In genomic region chr1:223012176-223012788, GRCh38 we compare ENCODE assay signal across 29 cellular contexts.
"Had no signal": no experiment of that assay in that cellular context is flagged by ENCODE, and none has a peak within 500 bp of the region (broad histone marks: within the 10 kb centered on the region; RNA-seq: fewer than 3 reads in every experiment).

No MANE protein-coding gene starts in this region.

- H3K4me3 ChIP-seq: ascending aorta, breast epithelium, cardiac muscle cell, colonic mucosa, esophagus squamous epithelium, gastroesophageal sphincter had no signal

- H3K36me3 Mint-ChIP-seq: activated naive CD4-positive, alpha-beta T cell treated with anti-CD3 and anti-CD28 coated beads, Interleukin-2, amount 10 ng/mL, durations not matched to agents 7 days and 5 days; activated naive CD4-positive, alpha-beta T cell treated with anti-CD3 and anti-CD28 coated beads, Interleukin-2, amount 50 U/mL, for 72 hours; activated naive CD8-positive, alpha-beta T cell treated with anti-CD3 and anti-CD28 coated beads, Interleukin-2, amount 10 ng/mL, durations not matched to agents 7 days and 5 days; brain had no signal

- H3K27me3 ChIP-seq: ascending aorta, breast epithelium, cardiac muscle cell, colonic mucosa, esophagus squamous epithelium, gastroesophageal sphincter had no signal

- H3K4me3 Mint-ChIP-seq: activated CD4-positive, alpha-beta memory T cell treated with anti-CD3 and anti-CD28 coated beads, Interleukin-2, amount 10 ng/mL, durations not matched to agents 7 days and 5 days; activated CD4-positive, alpha-beta T cell treated with anti-CD3 and anti-CD28 coated beads, Interleukin-2, amount 10 ng/mL, durations not matched to agents 7 days and 5 days; activated naive CD4-positive, alpha-beta T cell treated with anti-CD3 and anti-CD28 coated beads, Interleukin-2, amount 10 ng/mL, durations not matched to agents 7 days and 5 days; activated naive CD8-positive, alpha-beta T cell treated with anti-CD3 and anti-CD28 coated beads, Interleukin-2, amount 10 ng/mL, durations not matched to agents 7 days and 5 days; activated T-cell treated with anti-CD3 and anti-CD28 coated beads, Interleukin-2, amount 50 U/mL, for 24 hours; activated T-cell treated with anti-CD3 and anti-CD28 coated beads, Interleukin-2, amount 50 U/mL, for 72 hours had no signal

- H3K9me3 Mint-ChIP-seq: activated CD4-positive, alpha-beta memory T cell treated with anti-CD3 and anti-CD28 coated beads, Interleukin-2, amount 10 ng/mL, durations not matched to agents 7 days and 5 days; activated CD4-positive, alpha-beta T cell treated with anti-CD3 and anti-CD28 coated beads, Interleukin-2, amount 10 ng/mL, durations not matched to agents 7 days and 5 days; activated naive CD4-positive, alpha-beta T cell treated with anti-CD3 and anti-CD28 coated beads, Interleukin-2, amount 10 ng/mL, durations not matched to agents 7 days and 5 days; activated naive CD4-positive, alpha-beta T cell treated with anti-CD3 and anti-CD28 coated beads, Interleukin-2, amount 50 U/mL, for 72 hours; activated naive CD8-positive, alpha-beta T cell treated with anti-CD3 and anti-CD28 coated beads, Interleukin-2, amount 10 ng/mL, durations not matched to agents 7 days and 5 days; activated T-cell treated with anti-CD3 and anti-CD28 coated beads, Interleukin-2, amount 50 U/mL, for 24 hours; activated T-cell treated with anti-CD3 and anti-CD28 coated beads, Interleukin-2, amount 50 U/mL, for 72 hours had no signal

- H3K27me3 Mint-ChIP-seq: activated naive CD4-positive, alpha-beta T cell treated with anti-CD3 and anti-CD28 coated beads, Interleukin-2, amount 10 ng/mL, durations not matched to agents 7 days and 5 days had no signal

- H3K4me1 ChIP-seq: breast epithelium, colonic mucosa had no signal

- H3K27ac Mint-ChIP-seq: activated CD4-positive, alpha-beta memory T cell treated with anti-CD3 and anti-CD28 coated beads, Interleukin-2, amount 10 ng/mL, durations not matched to agents 7 days and 5 days; activated CD4-positive, alpha-beta T cell treated with anti-CD3 and anti-CD28 coated beads, Interleukin-2, amount 10 ng/mL, durations not matched to agents 7 days and 5 days; activated naive CD4-positive, alpha-beta T cell treated with anti-CD3 and anti-CD28 coated beads, Interleukin-2, amount 10 ng/mL, durations not matched to agents 7 days and 5 days; activated naive CD4-positive, alpha-beta T cell treated with anti-CD3 and anti-CD28 coated beads, Interleukin-2, amount 50 U/mL, for 72 hours; activated naive CD8-positive, alpha-beta T cell treated with anti-CD3 and anti-CD28 coated beads, Interleukin-2, amount 10 ng/mL, durations not matched to agents 7 days and 5 days; activated T-cell treated with anti-CD3 and anti-CD28 coated beads, Interleukin-2, amount 50 U/mL, for 24 hours; activated T-cell treated with anti-CD3 and anti-CD28 coated beads, Interleukin-2, amount 50 U/mL, for 72 hours had no signal

- DNase-seq: activated CD4-positive, alpha-beta memory T cell treated with anti-CD3 and anti-CD28 coated beads, Interleukin-2, amount 10 ng/mL, durations not matched to agents 7 days and 5 days; activated CD4-positive, alpha-beta T cell treated with anti-CD3 and anti-CD28 coated beads for 1 hour; activated CD4-positive, alpha-beta T cell treated with anti-CD3 and anti-CD28 coated beads for 4 hours; activated CD4-positive, alpha-beta T cell treated with anti-CD3 and anti-CD28 coated beads, Interleukin-2, amount 10 ng/mL, durations not matched to agents 7 days and 5 days; activated CD4-positive, alpha-beta T cell treated with anti-CD3 and anti-CD28 coated beads, Interleukin-2, amount 50 U/mL, for 4 hours; activated CD8-positive, alpha-beta memory T cell treated with anti-CD3 and anti-CD28 coated beads, Interleukin-2, amount 50 U/mL, for 48 hours; activated gamma-delta T cell; activated naive CD4-positive, alpha-beta T cell; activated naive CD4-positive, alpha-beta T cell treated with anti-CD3 and anti-CD28 coated beads, Interleukin-2, amount 10 ng/mL, durations not matched to agents 7 days and 5 days; activated naive CD8-positive, alpha-beta T cell treated with anti-CD3 and anti-CD28 coated beads, Interleukin-2, amount 10 ng/mL, durations not matched to agents 7 days and 5 days; activated T-cell treated with anti-CD3 and anti-CD28 coated beads for 4 hours; activated T-cell treated with anti-CD3 and anti-CD28 coated beads, Interleukin-2, amount 50 U/mL, for 24 hours; activated T-cell treated with anti-CD3 and anti-CD28 coated beads, Interleukin-2, amount 50 U/mL, for 72 hours; central memory CD4-positive, alpha-beta T cell; cerebellar nuclear complex; colonic mucosa; effector CD8-positive, alpha-beta T cell; esophagus squamous epithelium; foreskin melanocyte; T-helper 2 cell had no signal

- H3K4me1 Mint-ChIP-seq: activated CD4-positive, alpha-beta memory T cell treated with anti-CD3 and anti-CD28 coated beads, Interleukin-2, amount 10 ng/mL, durations not matched to agents 7 days and 5 days; activated CD4-positive, alpha-beta T cell treated with anti-CD3 and anti-CD28 coated beads, Interleukin-2, amount 10 ng/mL, durations not matched to agents 7 days and 5 days; activated naive CD4-positive, alpha-beta T cell treated with anti-CD3 and anti-CD28 coated beads, Interleukin-2, amount 10 ng/mL, durations not matched to agents 7 days and 5 days; activated naive CD8-positive, alpha-beta T cell treated with anti-CD3 and anti-CD28 coated beads, Interleukin-2, amount 10 ng/mL, durations not matched to agents 7 days and 5 days had no signal

- H3K9me3 ChIP-seq: ascending aorta, breast epithelium, colonic mucosa, esophagus squamous epithelium, gastroesophageal sphincter had no signal

- H3K27ac ChIP-seq: ascending aorta, breast epithelium, cardiac muscle cell, colonic mucosa, epithelial cell of prostate, esophagus squamous epithelium, gastroesophageal sphincter had no signal

- FAIRE-seq: endometrium, endothelial cell of umbilical vein had no signal

- ATAC-seq: activated naive CD4-positive, alpha-beta T cell treated with anti-CD3 and anti-CD28 coated beads, Interleukin-2, amount 50 U/mL, for 72 hours; activated T-cell treated with anti-CD3 and anti-CD28 coated beads, Interleukin-2, amount 50 U/mL, for 72 hours; gastroesophageal sphincter had no signal

- H3K36me3 ChIP-seq: ascending aorta, breast epithelium, cardiac muscle cell, colonic mucosa, esophagus squamous epithelium, gastroesophageal sphincter had no signal
